Comparison of ENCODE assay signal across 17 cellular contexts in the genomic region with DNA sequence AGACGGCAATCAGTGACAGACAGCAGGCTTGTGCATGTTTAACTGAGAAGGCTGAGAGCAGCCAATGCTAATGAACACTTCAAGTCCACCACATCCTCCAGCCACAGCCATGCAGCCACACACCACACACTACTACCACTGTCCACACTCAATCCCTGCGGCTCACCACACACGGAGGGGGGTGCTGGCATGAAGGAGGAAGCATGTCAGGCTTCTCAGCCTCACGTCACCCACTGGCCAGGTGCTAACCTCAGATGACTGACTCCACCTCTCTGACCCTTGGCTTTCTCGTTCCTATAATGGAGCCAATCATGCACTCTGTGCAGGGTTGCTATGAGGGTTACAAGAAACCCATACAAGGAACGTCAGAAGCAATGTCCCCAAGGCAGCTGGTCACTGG.
DNase-seq lines count a peak whose midpoint lies in the region; ATAC-seq and TF ChIP-seq lines count a peak whose summit lies in the region.
"Had no signal": no experiment of that assay in that cellular context is flagged by ENCODE, and none has a peak within 500 bp of the region (broad histone marks: within the 10 kb centered on the region; RNA-seq: fewer than 3 reads in every experiment).

No MANE protein-coding gene starts in this region.

- peak overlapping the region in 1 of 2 experiments; percentile 2 for H3K14ac ChIP-seq in mesenchymal stem cell (ENCODE audit: low read length in 2 of 2)

- H3K36me3 Mint-ChIP-seq in activated CD8-positive, alpha-beta T cell treated with anti-CD3 and anti-CD28 coated beads for 36 hours (ENCODE audit: low read depth): no peaks in the 10 kb centered on the region
- H3K36me3 Mint-ChIP-seq: activated naive CD4-positive, alpha-beta T cell treated with anti-CD3 and anti-CD28 coated beads, Interleukin-2, amount 50 U/mL, for 24 hours; memory B cell had no signal

- peak overlapping the region in 1 of 2 experiments; percentile 74 for H3K18ac ChIP-seq in mesenchymal stem cell (ENCODE audit: low read depth in 1 of 2, low read length in 2 of 2)

- no peak overlapping the region for H2AFZ ChIP-seq in mesenchymal stem cell (ENCODE audit: low read depth, low read length)

- no peaks in the 10 kb centered on the region for H3K27me3 ChIP-seq in mesenchymal stem cell (ENCODE audit: control insufficient read depth in 1 of 2, insufficient read depth in 1 of 2, low read length in 2 of 2)

- no peak overlapping the region for H2BK5ac ChIP-seq in mesenchymal stem cell (ENCODE audit: low read depth, low read length, poor library complexity, severe bottlenecking)

- H3K4me1 Mint-ChIP-seq in activated CD8-positive, alpha-beta T cell treated with anti-CD3 and anti-CD28 coated beads for 36 hours (ENCODE audit: low read depth): no peaks in the 10 kb centered on the region
- H3K4me1 Mint-ChIP-seq: activated naive CD4-positive, alpha-beta T cell treated with anti-CD3 and anti-CD28 coated beads, Interleukin-2, amount 50 U/mL, for 24 hours had no signal

- H2AK5ac ChIP-seq in mesenchymal stem cell (ENCODE audit: low read length, severe bottlenecking): no peak overlapping the region

- no peak overlapping the region for H3K4me3 ChIP-seq in GM12865 (ENCODE audit: low read depth, low read length)
- H3K4me3 ChIP-seq in mesenchymal stem cell (ENCODE audit: insufficient read depth in 1 of 2, low read depth in 1 of 2, low read length in 2 of 2): no peak overlapping the region
- H3K4me3 ChIP-seq: dorsolateral prefrontal cortex, SJSA1 had no signal

- H3K27me3 Mint-ChIP-seq in activated CD8-positive, alpha-beta T cell treated with anti-CD3 and anti-CD28 coated beads for 36 hours: peaks cover 24% of the 10 kb centered on the region

- no peaks in the 10 kb centered on the region for H3K9me3 Mint-ChIP-seq in activated CD8-positive, alpha-beta T cell treated with anti-CD3 and anti-CD28 coated beads for 36 hours
- H3K9me3 Mint-ChIP-seq: activated naive CD4-positive, alpha-beta T cell treated with anti-CD3 and anti-CD28 coated beads, Interleukin-2, amount 50 U/mL, for 24 hours had no signal

- H2BK15ac ChIP-seq in mesenchymal stem cell (ENCODE audit: low read depth, poor library complexity, severe bottlenecking): no peak overlapping the region

- no peaks in the 10 kb centered on the region for H3K79me1 ChIP-seq in mesenchymal stem cell (replicated peaks; ENCODE audit: low read length, poor library complexity, severe bottlenecking)

- H3K27ac Mint-ChIP-seq in activated CD8-positive, alpha-beta T cell treated with anti-CD3 and anti-CD28 coated beads for 36 hours: no peak overlapping the region
- H3K27ac Mint-ChIP-seq: activated naive CD4-positive, alpha-beta T cell treated with anti-CD3 and anti-CD28 coated beads, Interleukin-2, amount 50 U/mL, for 24 hours; memory B cell had no signal

- H3K4me1 ChIP-seq in mesenchymal stem cell (ENCODE audit: control insufficient read depth, insufficient read depth, low read depth, low read length): peaks cover 13% of the 10 kb centered on the region

- intact Hi-C loops in activated CD8-positive, alpha-beta T cell treated with anti-CD3 and anti-CD28 coated beads for 36 hours (cut with micrococcal nuclease): no loop called here

- H2BK12ac ChIP-seq in mesenchymal stem cell (ENCODE audit: low read length in 2 of 2): peak overlapping the region; percentile 11 to 72

- DNase-seq in GM12865 (ENCODE audit: low read depth): peak; percentile 51
- DNase-seq in SW480 (ENCODE audit: low spot score): peak; percentile 76
- peak; percentile 3 for DNase-seq in mesenchymal stem cell
- no peak for DNase-seq in activated CD8-positive, alpha-beta T cell treated with anti-CD3 and anti-CD28 coated beads for 36 hours
- DNase-seq in inferior parietal cortex (ENCODE audit: extremely low spot score): no peak
- DNase-seq: activated CD4-positive, alpha-beta T cell treated with anti-CD3 and anti-CD28 coated beads for 4 hours; activated T-cell treated with anti-CD3 and anti-CD28 coated beads, Interleukin-2, amount 50 U/mL, for 1 hour; NCI-H2029; NCI-H446 treated with DMSO at 0.1 percent for 48 hours had no signal

- peak overlapping the region; percentile 66 for H4K91ac ChIP-seq in mesenchymal stem cell (ENCODE audit: low read length)

- CTCF ChIA-PET in activated CD8-positive, alpha-beta T cell treated with anti-CD3 and anti-CD28 coated beads for 36 hours (lab: Charles Lee): interaction anchor here (0.9 to 2.0 kb wide), 5 partner anchors 9 to 667 kb away, joined by 3 to 5 read pairs (median 4); no protein-coding TSS in a partner anchor

- H2BK120ac ChIP-seq in mesenchymal stem cell (ENCODE audit: low read depth, low read length): peak overlapping the region; percentile 11

- no peak overlapping the region for H3K23ac ChIP-seq in mesenchymal stem cell (ENCODE audit: low read length in 2 of 2)

- peak overlapping the region; percentile 70 for H4K8ac ChIP-seq in mesenchymal stem cell (ENCODE audit: low read length)

- TF ChIP-seq CTCF in GM12865 (IDR thresholded peaks at IDR 0.05; ENCODE audit: insufficient read depth, low read depth, low read length, missing control alignments): no peak
- no peak for TF ChIP-seq CTCF in activated CD8-positive, alpha-beta T cell treated with anti-CD3 and anti-CD28 coated beads for 36 hours (IDR thresholded peaks at IDR 0.05)

- WGBS in mesenchymal stem cell: 84% methylated on average over 6 of the region's 6 CpGs

- H3K4ac ChIP-seq in mesenchymal stem cell (ENCODE audit: low read depth in 1 of 2, low read length in 2 of 2): peak overlapping the region in 1 of 2 experiments; percentile 49

- H3K4me2 ChIP-seq in mesenchymal stem cell (ENCODE audit: low read length, poor library complexity, severe bottlenecking): no peak overlapping the region

- POLR2A ChIA-PET in activated CD8-positive, alpha-beta T cell treated with anti-CD3 and anti-CD28 coated beads for 36 hours (lab: Charles Lee): no interaction called here

- H3K27ac ChIP-seq in mesenchymal stem cell (ENCODE audit: low read length, poor library complexity, severe bottlenecking): no peak overlapping the region
- H3K27ac ChIP-seq: dorsolateral prefrontal cortex, SJSA1 had no signal

- ATAC-seq in HG02938 (IDR thresholded peaks at IDR 0.05; ENCODE audit: unreplicated experiment) (peak; percentile 56), GM21360 (IDR thresholded peaks at IDR 0.05; ENCODE audit: unreplicated experiment) (no peak), HG02973 (IDR thresholded peaks at IDR 0.05; ENCODE audit: unreplicated experiment) (no peak)
- no peak for ATAC-seq in activated CD8-positive, alpha-beta T cell treated with anti-CD3 and anti-CD28 coated beads for 36 hours

- no peak overlapping the region for H3K4me3 Mint-ChIP-seq in activated CD8-positive, alpha-beta T cell treated with anti-CD3 and anti-CD28 coated beads for 36 hours
- H3K4me3 Mint-ChIP-seq: activated naive CD4-positive, alpha-beta T cell treated with anti-CD3 and anti-CD28 coated beads, Interleukin-2, amount 50 U/mL, for 24 hours; memory B cell; neural crest cell had no signal

- H3K9ac ChIP-seq in mesenchymal stem cell (ENCODE audit: low read length): no peak overlapping the region

- H3K9me3 ChIP-seq in mesenchymal stem cell (ENCODE audit: control insufficient read depth, low read length): no peaks in the 10 kb centered on the region
- H3K9me3 ChIP-seq: SJSA1 had no signal

- no peaks in the 10 kb centered on the region for H3K36me3 ChIP-seq in mesenchymal stem cell (ENCODE audit: control insufficient read depth in 1 of 2, insufficient read depth in 2 of 2, low read depth in 1 of 2, low read length in 2 of 2)
- H3K36me3 ChIP-seq: SJSA1 had no signal

Comparison
In these comparisons a context has a peak if more than half of its experiments do, and no peak if none do; other contexts are left out.
1. DNase-seq: peak in GM12865 (single experiment), SW480 (single experiment) and mesenchymal stem cell (single experiment); none in activated CD8-positive, alpha-beta T cell treated with anti-CD3 and anti-CD28 coated beads for 36 hours (single experiment) and inferior parietal cortex (single experiment).